Comparison of ENCODE assay signal across 8 cellular contexts in the genomic region with DNA sequence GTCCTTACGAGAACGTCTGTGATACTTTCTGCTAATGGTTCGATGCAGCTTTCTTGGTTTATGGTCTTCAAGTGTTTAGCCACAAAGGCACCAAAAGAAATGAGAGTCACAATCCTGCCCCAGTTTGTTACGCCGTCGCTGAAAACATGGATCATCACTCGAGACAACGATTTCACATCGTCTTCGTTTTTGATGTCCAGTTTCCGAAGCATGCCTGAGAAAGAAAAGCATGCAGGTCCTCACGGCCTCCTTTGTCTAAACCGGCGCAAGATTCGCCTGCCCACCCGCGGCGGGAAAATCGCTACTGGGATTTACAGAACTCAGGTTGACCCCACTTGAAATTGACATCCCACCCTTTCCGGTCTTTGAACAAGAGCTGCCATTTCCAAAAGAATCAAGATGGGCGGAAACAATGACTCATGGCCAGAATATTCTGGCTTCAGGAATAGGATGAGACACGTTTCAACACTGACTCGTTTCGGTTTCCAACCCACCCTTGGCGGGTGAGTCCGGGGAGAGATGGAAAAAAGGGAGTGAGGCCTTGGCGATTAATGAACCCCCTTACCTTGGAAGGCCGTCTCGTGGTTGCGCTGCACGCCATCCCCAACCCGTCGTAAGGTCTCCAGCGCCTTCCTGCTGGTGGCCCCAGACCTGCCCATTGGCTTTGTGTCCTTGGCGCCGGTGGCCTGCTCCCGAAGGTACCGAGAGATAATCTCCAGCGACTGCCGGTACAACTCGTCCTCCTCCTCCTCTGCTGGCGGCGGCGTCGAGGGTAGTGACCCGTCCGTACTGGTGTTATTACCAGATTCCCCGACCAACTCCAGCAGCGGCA. TPM values are rescaled to one million over a fixed set of nuclear protein-coding genes. Genes with fewer than 3 reads are reported as not detected.
A peak's percentile ranks its signal among the peaks of the same experiment; 100 is the strongest.
DNase-seq lines count a peak whose midpoint lies in the region; ATAC-seq and TF ChIP-seq lines count a peak whose summit lies in the region.

No MANE protein-coding gene starts in this region.

- H3K14ac ChIP-seq in mesenchymal stem cell (ENCODE audit: low read length in 2 of 2), result peak overlapping the region in 1 of 2 experiments; percentile 98

- H3K4me3 Mint-ChIP-seq in WTC11, result peak overlapping the region; percentile 92
- H3K4me3 Mint-ChIP-seq in effector memory CD8-positive, alpha-beta T cell, result peak overlapping the region; percentile 88 to 99
- peak overlapping the region; percentile 85 to 93 for H3K4me3 Mint-ChIP-seq in stimulated activated naive CD8-positive, alpha-beta T cell treated with anti-CD3 and anti-CD28 coated beads, Interleukin-15, amount 100 ng/mL, for 72 hours

- peaks cover 18 to 55% of the 10 kb centered on the region in 2 experiments for H3K36me3 ChIP-seq in mesenchymal stem cell (ENCODE audit: control insufficient read depth in 1 of 2, insufficient read depth in 2 of 2, low read depth in 1 of 2, low read length in 2 of 2)

- H4K8ac ChIP-seq in mesenchymal stem cell (ENCODE audit: low read length), result peak overlapping the region; percentile 63

- TF ChIP-seq CTCF in 22Rv1 (IDR thresholded peaks at IDR 0.05), result no peak
- TF ChIP-seq CTCF in GM12864 (IDR thresholded peaks at IDR 0.05; ENCODE audit: low read depth, low read length, missing control alignments), result no peak
- TF ChIP-seq CTCF in WTC11 (IDR thresholded peaks at IDR 0.05), result no peak

- POLR2A ChIA-PET in WTC11 (lab: Charles Lee), result interaction anchor here (0.6 to 9.4 kb wide), 11 partner anchors 9 to 473 kb away, joined by 3 to 188 read pairs (median 8); a partner anchor contains a TSS

- H2AFZ ChIP-seq in mesenchymal stem cell (ENCODE audit: low read depth, low read length), result no peak overlapping the region

- H2BK12ac ChIP-seq in mesenchymal stem cell (ENCODE audit: low read length in 2 of 2), result peak overlapping the region in 1 of 2 experiments; percentile 75

- H2BK5ac ChIP-seq in mesenchymal stem cell (ENCODE audit: low read depth, low read length, poor library complexity, severe bottlenecking), result peak overlapping the region; percentile 98

- peak overlapping the region; percentile 97 for H3K27ac Mint-ChIP-seq in WTC11
- peak overlapping the region; percentile 98 to 99 for H3K27ac Mint-ChIP-seq in effector memory CD8-positive, alpha-beta T cell
- peak overlapping the region; percentile 96 to 100 for H3K27ac Mint-ChIP-seq in stimulated activated naive CD8-positive, alpha-beta T cell treated with anti-CD3 and anti-CD28 coated beads, Interleukin-15, amount 100 ng/mL, for 72 hours

- H2BK120ac ChIP-seq in mesenchymal stem cell (ENCODE audit: low read depth, low read length), result peak overlapping the region; percentile 98

- no peaks in the 10 kb centered on the region for H3K27me3 ChIP-seq in mesenchymal stem cell (ENCODE audit: control insufficient read depth in 1 of 2, insufficient read depth in 1 of 2, low read length in 2 of 2)

- CTCF ChIA-PET in WTC11 (lab: Charles Lee), result interaction anchor here (0.6 to 2.6 kb wide), 7 partner anchors 11 to 427 kb away, joined by 3 to 59 read pairs (median 7); a partner anchor contains a TSS

- H3K36me3 Mint-ChIP-seq in WTC11, result peaks cover 54% of the 10 kb centered on the region
- H3K36me3 Mint-ChIP-seq in effector memory CD8-positive, alpha-beta T cell (ENCODE audit: insufficient read depth), result peaks cover 72% of the 10 kb centered on the region

- DNase-seq in GM12864 (ENCODE audit: low read depth) (no peak), NCI-H146 (lab: John Stamatoyannopoulos, UW) (peak; percentile 68), WTC11 (ENCODE audit: low spot score) (no peak), mesenchymal stem cell (peak; percentile 86)
- DNase-seq in effector memory CD8-positive, alpha-beta T cell, result peak in 1 of 3 experiments; percentile 38
- peak; percentile 51 to 69 for DNase-seq in stimulated activated naive CD8-positive, alpha-beta T cell treated with anti-CD3 and anti-CD28 coated beads, Interleukin-15, amount 100 ng/mL, for 72 hours

- peak overlapping the region; percentile 55 for H2BK15ac ChIP-seq in mesenchymal stem cell (ENCODE audit: low read depth, poor library complexity, severe bottlenecking)

- H3K27me3 Mint-ChIP-seq in WTC11 (ENCODE audit: low read depth), result no peaks in the 10 kb centered on the region; the same call in 1 of the 2 replicates
- H3K27me3 Mint-ChIP-seq in effector memory CD8-positive, alpha-beta T cell, result no peaks in the 10 kb centered on the region
- no peaks in the 10 kb centered on the region for H3K27me3 Mint-ChIP-seq in stimulated activated naive CD8-positive, alpha-beta T cell treated with anti-CD3 and anti-CD28 coated beads, Interleukin-15, amount 100 ng/mL, for 72 hours

- peaks cover 10% of the 10 kb centered on the region for H3K4me1 ChIP-seq in mesenchymal stem cell (ENCODE audit: control insufficient read depth, insufficient read depth, low read depth, low read length)

- H2AK5ac ChIP-seq in mesenchymal stem cell (ENCODE audit: low read length, severe bottlenecking), result peak overlapping the region; percentile 79

- under 1% methylated on average over 49 of the region's 49 CpGs for WGBS in mesenchymal stem cell

- H3K18ac ChIP-seq in mesenchymal stem cell (ENCODE audit: low read depth in 1 of 2, low read length in 2 of 2), result peak overlapping the region; percentile 92 to 97

- peak overlapping the region; percentile 64 to 86 for H3K23ac ChIP-seq in mesenchymal stem cell (ENCODE audit: low read length in 2 of 2)

- H4K91ac ChIP-seq in mesenchymal stem cell (ENCODE audit: low read length), result peak overlapping the region; percentile 95

- H3K27ac ChIP-seq in 22Rv1 (peak overlapping the region; percentile 93), mesenchymal stem cell (ENCODE audit: low read length, poor library complexity, severe bottlenecking) (peak overlapping the region; percentile 99)

- peak overlapping the region; percentile 40 for H3K4me2 ChIP-seq in mesenchymal stem cell (ENCODE audit: low read length, poor library complexity, severe bottlenecking)

- peak overlapping the region; percentile 96 for H3K9ac ChIP-seq in mesenchymal stem cell (ENCODE audit: low read length)

- H3K9me3 Mint-ChIP-seq in WTC11, result no peaks in the 10 kb centered on the region
- no peaks in the 10 kb centered on the region for H3K9me3 Mint-ChIP-seq in effector memory CD8-positive, alpha-beta T cell
- no peaks in the 10 kb centered on the region for H3K9me3 Mint-ChIP-seq in stimulated activated naive CD8-positive, alpha-beta T cell treated with anti-CD3 and anti-CD28 coated beads, Interleukin-15, amount 100 ng/mL, for 72 hours

- no peak for ATAC-seq in WTC11
- ATAC-seq in effector memory CD8-positive, alpha-beta T cell (replicated peaks), result no peak
- peak; percentile 8 for ATAC-seq in stimulated activated naive CD8-positive, alpha-beta T cell treated with anti-CD3 and anti-CD28 coated beads, Interleukin-15, amount 100 ng/mL, for 72 hours
- no peak for ATAC-seq in GM19463 (IDR thresholded peaks at IDR 0.05; ENCODE audit: unreplicated experiment)

- peak overlapping the region; percentile 98 for H3K4me3 ChIP-seq in GM12864 (ENCODE audit: low read depth, low read length)
- H3K4me3 ChIP-seq in mesenchymal stem cell (ENCODE audit: insufficient read depth in 1 of 2, low read depth in 1 of 2, low read length in 2 of 2), result peak overlapping the region; percentile 88 to 92

- H3K4me1 Mint-ChIP-seq in WTC11, result peaks cover 47% of the 10 kb centered on the region
- H3K4me1 Mint-ChIP-seq in effector memory CD8-positive, alpha-beta T cell (ENCODE audit: low read depth in 2 of 2), result peaks cover 33 to 55% of the 10 kb centered on the region in 2 donors
- H3K4me1 Mint-ChIP-seq in stimulated activated naive CD8-positive, alpha-beta T cell treated with anti-CD3 and anti-CD28 coated beads, Interleukin-15, amount 100 ng/mL, for 72 hours, result peaks cover 38% of the 10 kb centered on the region

- H3K4ac ChIP-seq in mesenchymal stem cell (ENCODE audit: low read depth in 1 of 2, low read length in 2 of 2), result peak overlapping the region; percentile 62 to 95

- peaks cover 7% of the 10 kb centered on the region for H3K79me1 ChIP-seq in mesenchymal stem cell (replicated peaks; ENCODE audit: low read length, poor library complexity, severe bottlenecking)

- no peaks in the 10 kb centered on the region for H3K9me3 ChIP-seq in mesenchymal stem cell (ENCODE audit: control insufficient read depth, low read length)

TF ChIP-seq in WTC11, 78 proteins besides CTCF, POLR2A, EP300 and RAD21 (continues in another document):
- TF ChIP-seq, protein P1, sequence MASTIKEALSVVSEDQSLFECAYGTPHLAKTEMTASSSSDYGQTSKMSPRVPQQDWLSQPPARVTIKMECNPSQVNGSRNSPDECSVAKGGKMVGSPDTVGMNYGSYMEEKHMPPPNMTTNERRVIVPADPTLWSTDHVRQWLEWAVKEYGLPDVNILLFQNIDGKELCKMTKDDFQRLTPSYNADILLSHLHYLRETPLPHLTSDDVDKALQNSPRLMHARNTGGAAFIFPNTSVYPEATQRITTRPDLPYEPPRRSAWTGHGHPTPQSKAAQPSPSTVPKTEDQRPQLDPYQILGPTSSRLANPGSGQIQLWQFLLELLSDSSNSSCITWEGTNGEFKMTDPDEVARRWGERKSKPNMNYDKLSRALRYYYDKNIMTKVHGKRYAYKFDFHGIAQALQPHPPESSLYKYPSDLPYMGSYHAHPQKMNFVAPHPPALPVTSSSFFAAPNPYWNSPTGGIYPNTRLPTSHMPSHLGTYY (CRISPR knock-in tag; IDR thresholded peaks at IDR 0.05), result no peak
- TF ChIP-seq TEAD1 (CRISPR knock-in tag; IDR thresholded peaks at IDR 0.05) (peak; percentile 11; the same call in 1 of the 2 replicates), ETV6 (CRISPR knock-in tag; IDR thresholded peaks at IDR 0.05) (0 out of 2 replicates have a peak, but pooled peaks have one; percentile 12), GTF2I (CRISPR knock-in tag; conservative IDR thresholded peaks at IDR 0.05) (0 out of 2 replicates have a peak, but pooled peaks have one; percentile 7), HMGA2 (CRISPR knock-in tag; IDR thresholded peaks at IDR 0.05) (peak; percentile 36; the same call in 1 of the 2 replicates), FOXK1 (CRISPR knock-in tag; IDR thresholded peaks at IDR 0.05) (no peak)
- TF ChIP-seq, protein P2, sequence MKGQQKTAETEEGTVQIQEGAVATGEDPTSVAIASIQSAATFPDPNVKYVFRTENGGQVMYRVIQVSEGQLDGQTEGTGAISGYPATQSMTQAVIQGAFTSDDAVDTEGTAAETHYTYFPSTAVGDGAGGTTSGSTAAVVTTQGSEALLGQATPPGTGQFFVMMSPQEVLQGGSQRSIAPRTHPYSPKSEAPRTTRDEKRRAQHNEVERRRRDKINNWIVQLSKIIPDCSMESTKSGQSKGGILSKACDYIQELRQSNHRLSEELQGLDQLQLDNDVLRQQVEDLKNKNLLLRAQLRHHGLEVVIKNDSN (CRISPR knock-in tag; IDR thresholded peaks at IDR 0.05), result peak; percentile 15; the same call in 1 of the 2 replicates

RNA-seq across cellular contexts. Expression of a gene that starts 0.9 kb away (rescaled TPM):
- 191 to 212 TPM (median 204 TPM) in 3 replicates for total RNA-seq in WTC11 (2021)
- polyA plus RNA-seq in mesenchymal stem cell (2013, experiment 1 of 2), result 229 TPM
- 224 TPM for polyA plus RNA-seq in mesenchymal stem cell (2013, experiment 2 of 2)

RNA-seq across cellular contexts. Expression of a gene that starts 29.3 kb away (rescaled TPM):
- 6.6 to 14.7 TPM (median 14.1 TPM) in 3 replicates for total RNA-seq in WTC11 (2021)
- 15.0 TPM for polyA plus RNA-seq in mesenchymal stem cell (2013, experiment 1 of 2)
- polyA plus RNA-seq in mesenchymal stem cell (2013, experiment 2 of 2), result 14.4 TPM

RNA-seq across cellular contexts. Expression of a gene that starts 50.9 kb away (rescaled TPM):
- 219 to 254 TPM (median 224 TPM) in 3 replicates for total RNA-seq in WTC11 (2021)
- polyA plus RNA-seq in mesenchymal stem cell (2013, experiment 1 of 2), result 71.3 TPM
- polyA plus RNA-seq in mesenchymal stem cell (2013, experiment 2 of 2), result 71.6 TPM

Comparison
In these comparisons a context has a peak if more than half of its experiments do, and no peak if none do; other contexts are left out.
1. DNase-seq: peak in NCI-H146 (single experiment), mesenchymal stem cell (single experiment) and stimulated activated naive CD8-positive, alpha-beta T cell treated with anti-CD3 and anti-CD28 coated beads, Interleukin-15, amount 100 ng/mL, for 72 hours (2 of 2); none in GM12864 (single experiment) and WTC11 (single experiment).
2. Peak in every context shown above with its lines, with median percentiles within 50 percentile points of each other: H3K27ac Mint-ChIP-seq and H3K4me3 Mint-ChIP-seq.